Comparison of ENCODE assay signal across 8 cellular contexts in genomic region chrX:13688772-13689518, GRCh38. TPM values are rescaled to one million over a fixed set of nuclear protein-coding genes. Genes with fewer than 3 reads are reported as not detected.
DNase-seq lines count a peak whose midpoint lies in the region; ATAC-seq and TF ChIP-seq lines count a peak whose summit lies in the region.

RAB9A (plus strand) TSS chrX:13689128; CDS start chrX:13708747, 19,619 bp downstream.

- no peak for TF ChIP-seq CTCF in nephron (IDR thresholded peaks at IDR 0.05; ENCODE audit: unreplicated experiment in 3 of 3)

- peaks cover 12% of the 10 kb centered on the region for H3K36me3 Mint-ChIP-seq in activated T-helper 2 cell treated with anti-CD3 and anti-CD28 coated beads, Interferon-gamma antibody, Interleukin-2, Interleukin-4, amounts not matched to agents 10 μg/mL and 5 μg/mL and 100 μg/mL, durations not matched to agents 14 hours and 24 hours and 36 hours (ENCODE audit: low read depth)
- H3K36me3 Mint-ChIP-seq in nephron (ENCODE audit: low read depth): no peaks in the 10 kb centered on the region
- peaks cover 26% of the 10 kb centered on the region for H3K36me3 Mint-ChIP-seq in stimulated activated naive CD8-positive, alpha-beta T cell treated with anti-CD3 and anti-CD28 coated beads, Interleukin-15, Interleukin-2, amounts not matched to agents 100 ng/mL and 50 ng/mL, for 24 hours (ENCODE audit: low read depth)

- peak within 1 kb of the TSS; percentile 93 for H3K27ac Mint-ChIP-seq in activated T-helper 2 cell treated with anti-CD3 and anti-CD28 coated beads, Interferon-gamma antibody, Interleukin-2, Interleukin-4, amounts not matched to agents 10 μg/mL and 5 μg/mL and 100 μg/mL, durations not matched to agents 14 hours and 24 hours and 36 hours
- H3K27ac Mint-ChIP-seq in nephron: peak within 1 kb of the TSS; percentile 45 to 94 (median 84)
- H3K27ac Mint-ChIP-seq in stimulated activated naive CD8-positive, alpha-beta T cell treated with anti-CD3 and anti-CD28 coated beads, Interleukin-15, Interleukin-2, amounts not matched to agents 100 ng/mL and 50 ng/mL, for 24 hours: peak within 1 kb of the TSS; percentile 92

- no peaks in the 10 kb centered on the region for H3K9me3 Mint-ChIP-seq in activated T-helper 2 cell treated with anti-CD3 and anti-CD28 coated beads, Interferon-gamma antibody, Interleukin-2, Interleukin-4, amounts not matched to agents 10 μg/mL and 5 μg/mL and 100 μg/mL, durations not matched to agents 14 hours and 24 hours and 36 hours
- peaks cover 6% of the 10 kb centered on the region for H3K9me3 Mint-ChIP-seq in nephron
- no peaks in the 10 kb centered on the region for H3K9me3 Mint-ChIP-seq in stimulated activated naive CD8-positive, alpha-beta T cell treated with anti-CD3 and anti-CD28 coated beads, Interleukin-15, Interleukin-2, amounts not matched to agents 100 ng/mL and 50 ng/mL, for 24 hours

- peak; percentile 21 for DNase-seq in DMS153 (lab: John Stamatoyannopoulos, UW)
- DNase-seq in KG1 (lab: John Stamatoyannopoulos, UW): peak; percentile 19
- peak; percentile 86 for DNase-seq in RPMI8226
- peak; percentile 71 for DNase-seq in activated T-helper 2 cell treated with anti-CD3 and anti-CD28 coated beads, Interferon-gamma antibody, Interleukin-2, Interleukin-4, amounts not matched to agents 10 μg/mL and 5 μg/mL and 100 μg/mL, durations not matched to agents 14 hours and 24 hours and 36 hours (ENCODE audit: low spot score)
- DNase-seq in fibroblast of peridontal ligament (ENCODE audit: extremely low read depth): peak; percentile 55

- ATAC-seq in GM21576 (IDR thresholded peaks at IDR 0.05; ENCODE audit: unreplicated experiment): peak; percentile 66

- intact Hi-C loops in activated T-helper 2 cell treated with anti-CD3 and anti-CD28 coated beads, Interferon-gamma antibody, Interleukin-2, Interleukin-4, amounts not matched to agents 10 μg/mL and 5 μg/mL and 100 μg/mL, durations not matched to agents 14 hours and 24 hours and 36 hours (cut with micrococcal nuclease): loop anchor here (1.0 to 2.0 kb wide), 3 partner anchors 20 to 46 kb away; partner anchors contain the start of genes OFD1, TCEANC and TRAPPC2

- peaks cover 48% of the 10 kb centered on the region for H3K4me1 Mint-ChIP-seq in activated T-helper 2 cell treated with anti-CD3 and anti-CD28 coated beads, Interferon-gamma antibody, Interleukin-2, Interleukin-4, amounts not matched to agents 10 μg/mL and 5 μg/mL and 100 μg/mL, durations not matched to agents 14 hours and 24 hours and 36 hours (ENCODE audit: low read depth)
- H3K4me1 Mint-ChIP-seq in nephron: peaks cover 27% of the 10 kb centered on the region
- H3K4me1 Mint-ChIP-seq in stimulated activated naive CD8-positive, alpha-beta T cell treated with anti-CD3 and anti-CD28 coated beads, Interleukin-15, Interleukin-2, amounts not matched to agents 100 ng/mL and 50 ng/mL, for 24 hours (ENCODE audit: low read depth): peaks cover 77% of the 10 kb centered on the region

- peak within 1 kb of the TSS; percentile 87 for H3K4me3 Mint-ChIP-seq in activated T-helper 2 cell treated with anti-CD3 and anti-CD28 coated beads, Interferon-gamma antibody, Interleukin-2, Interleukin-4, amounts not matched to agents 10 μg/mL and 5 μg/mL and 100 μg/mL, durations not matched to agents 14 hours and 24 hours and 36 hours (ENCODE audit: low read depth)
- H3K4me3 Mint-ChIP-seq in nephron: peak within 1 kb of the TSS; percentile 89 to 92 (median 90)
- H3K4me3 Mint-ChIP-seq in stimulated activated naive CD8-positive, alpha-beta T cell treated with anti-CD3 and anti-CD28 coated beads, Interleukin-15, Interleukin-2, amounts not matched to agents 100 ng/mL and 50 ng/mL, for 24 hours: peak within 1 kb of the TSS; percentile 91

- H3K27me3 Mint-ChIP-seq in activated T-helper 2 cell treated with anti-CD3 and anti-CD28 coated beads, Interferon-gamma antibody, Interleukin-2, Interleukin-4, amounts not matched to agents 10 μg/mL and 5 μg/mL and 100 μg/mL, durations not matched to agents 14 hours and 24 hours and 36 hours (ENCODE audit: low read depth): no peaks in the 10 kb centered on the region
- H3K27me3 Mint-ChIP-seq in nephron (ENCODE audit: low read depth): no peaks in the 10 kb centered on the region
- no peaks in the 10 kb centered on the region for H3K27me3 Mint-ChIP-seq in stimulated activated naive CD8-positive, alpha-beta T cell treated with anti-CD3 and anti-CD28 coated beads, Interleukin-15, Interleukin-2, amounts not matched to agents 100 ng/mL and 50 ng/mL, for 24 hours

RNA-seq across cellular contexts. Expression of gene RAB9A, which starts in this region (rescaled TPM):
- 13.0 and 14.6 TPM in 2 replicates for total RNA-seq in activated T-helper 2 cell treated with anti-CD3 and anti-CD28 coated beads, Interferon-gamma antibody, Interleukin-2, Interleukin-4, amounts not matched to agents 10 μg/mL and 5 μg/mL and 100 μg/mL, durations not matched to agents 14 hours and 24 hours and 36 hours

Comparison
In these comparisons a context has a peak if more than half of its experiments do, and no peak if none do; other contexts are left out.
1. Peak in every context shown above with its lines: DNase-seq and ATAC-seq.
2. DNase-seq: peak in every context shown above with its lines; median percentile 86 in RPMI8226; 71 in activated T-helper 2 cell treated with anti-CD3 and anti-CD28 coated beads, Interferon-gamma antibody, Interleukin-2, Interleukin-4, amounts not matched to agents 10 μg/mL and 5 μg/mL and 100 μg/mL, durations not matched to agents 14 hours and 24 hours and 36 hours; 55 in fibroblast of peridontal ligament; 21 in DMS153; 19 in KG1.